3 cellular contexts compared by ENCODE assay signal in the genomic region with DNA sequence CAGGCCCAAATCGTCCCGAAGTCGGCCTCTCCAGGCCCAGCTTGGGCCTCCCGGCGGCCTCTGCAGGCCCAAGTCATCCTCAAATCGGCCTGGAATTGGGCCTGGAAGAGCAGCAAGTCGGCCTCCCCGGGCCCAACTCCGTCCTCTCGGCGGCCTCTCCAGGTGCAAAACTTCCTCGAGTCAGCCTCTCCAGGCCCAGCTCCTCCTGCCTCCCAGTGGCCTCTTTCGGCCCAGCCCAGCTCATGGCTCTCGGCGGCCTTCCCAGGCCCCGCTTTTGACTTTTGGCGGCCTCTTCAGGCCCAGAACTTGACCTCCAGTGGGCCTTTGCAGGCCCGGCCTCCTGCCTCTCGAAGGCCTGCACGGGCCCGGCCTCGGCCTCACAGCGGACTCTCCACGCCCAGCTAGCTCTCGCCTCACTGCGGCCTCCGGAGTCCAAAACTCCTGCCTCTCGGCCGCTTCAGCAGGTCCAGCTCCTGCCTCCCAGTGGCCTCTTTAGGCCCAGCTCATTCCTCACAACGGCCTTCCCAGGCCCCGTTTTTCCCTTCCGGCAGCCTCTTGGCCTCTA. TPM values are rescaled to one million over a fixed set of nuclear protein-coding genes. Genes with fewer than 3 reads are reported as not detected.
"Had no signal": no experiment of that assay in that cellular context is flagged by ENCODE, and none has a peak within 500 bp of the region (broad histone marks: within the 10 kb centered on the region; RNA-seq: fewer than 3 reads in every experiment).

No MANE protein-coding gene starts in this region.

RNA-seq across cellular contexts. Expression of a gene that starts 33.0 kb away (rescaled TPM):
- total RNA-seq: GM23248, H4, HFFc6 had no signal
- polyA plus RNA-seq: GM23248 had no signal
